In the genomic region with DNA sequence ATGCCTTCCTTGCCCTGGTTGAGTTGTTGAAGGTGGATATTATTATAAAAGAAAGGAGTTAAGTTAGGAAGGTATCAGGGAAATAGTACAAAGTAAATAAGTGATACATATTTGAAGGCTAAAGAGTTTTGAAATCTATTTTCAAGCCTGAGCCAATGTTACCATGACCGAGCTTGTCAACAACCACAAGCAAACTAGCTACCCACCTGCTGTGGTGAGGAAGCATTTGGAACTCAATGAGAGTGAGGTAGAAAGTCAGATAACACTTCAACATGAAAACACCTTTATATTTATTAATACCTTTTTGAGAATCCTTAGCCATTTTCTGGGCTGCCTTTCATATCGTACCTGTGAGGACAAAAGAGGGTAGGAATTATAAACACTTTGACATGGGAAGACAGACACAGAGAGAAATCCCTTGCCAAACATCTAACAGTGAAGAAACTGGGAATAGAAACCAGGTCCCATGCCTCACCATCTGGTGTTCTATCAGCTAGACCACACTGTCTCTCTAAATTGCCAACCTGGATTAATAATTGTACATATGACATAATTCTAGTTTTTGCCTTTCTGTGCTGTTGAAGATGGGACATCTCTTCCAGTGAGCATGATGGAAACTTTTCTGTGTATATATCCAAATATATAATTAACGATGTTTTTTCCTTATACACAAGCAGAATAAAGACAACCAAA, we compare ENCODE assay signal across 29 cellular contexts.
"Had no signal": no experiment of that assay in that cellular context is flagged by ENCODE, and none has a peak within 500 bp of the region (broad histone marks: within the 10 kb centered on the region; RNA-seq: fewer than 3 reads in every experiment).

No MANE protein-coding gene starts in this region.

- H3K27ac Mint-ChIP-seq: effector memory CD8-positive, alpha-beta T cell; naive B cell; natural killer cell treated with Interleukin-12 subunit alpha and Interleukin-12 subunit beta and Interleukin-15 and Interleukin-18, amount 100 ng/mL, for 72 hours had no signal

- H3K4me2 ChIP-seq: smooth muscle cell had no signal

- ATAC-seq: effector memory CD8-positive, alpha-beta T cell; heart right ventricle; left cardiac atrium; left lung; natural killer cell treated with Interleukin-12 subunit alpha and Interleukin-12 subunit beta and Interleukin-15 and Interleukin-18, amount 100 ng/mL, for 72 hours; pancreas; sciatic nerve; stimulated activated naive CD8-positive, alpha-beta T cell treated with anti-CD3 and anti-CD28 coated beads, Interleukin-15, amount 100 ng/mL, for 72 hours; upper lobe of right lung had no signal

- H3K4me3 Mint-ChIP-seq: effector memory CD8-positive, alpha-beta T cell; naive B cell; natural killer cell treated with Interleukin-12 subunit alpha and Interleukin-12 subunit beta and Interleukin-15 and Interleukin-18, amount 100 ng/mL, for 72 hours; neural crest cell; stimulated activated naive CD8-positive, alpha-beta T cell treated with anti-CD3 and anti-CD28 coated beads, Interleukin-15, amount 100 ng/mL, for 72 hours had no signal

- H3K4me1 ChIP-seq: esophagus squamous epithelium, heart right ventricle, left lung, pancreas, suprapubic skin, transverse colon, upper lobe of right lung, uterus had no signal

- H3K27me3 ChIP-seq: esophagus squamous epithelium, heart right ventricle, left lung, neutrophil, pancreas, suprapubic skin, transverse colon, upper lobe of right lung, uterus had no signal

- H3K4me3 ChIP-seq: esophagus squamous epithelium, heart right ventricle, left lung, pancreas, smooth muscle cell, suprapubic skin, transverse colon, upper lobe of right lung, uterus had no signal

- H3K4me1 Mint-ChIP-seq: naive B cell; neural crest cell; stimulated activated naive CD8-positive, alpha-beta T cell treated with anti-CD3 and anti-CD28 coated beads, Interleukin-15, amount 100 ng/mL, for 72 hours had no signal

- H3K36me3 Mint-ChIP-seq: naive B cell; natural killer cell treated with Interleukin-12 subunit alpha and Interleukin-12 subunit beta and Interleukin-15 and Interleukin-18, amount 100 ng/mL, for 72 hours had no signal

- DNase-seq: cortex of kidney; effector memory CD8-positive, alpha-beta T cell; erythroblast; esophagus squamous epithelium; foreskin melanocyte; glutamatergic neuron; heart right ventricle; hippocampal formation; left cardiac atrium; left lung; mammary epithelial cell; naive B cell; pancreas; retina; stimulated activated CD4-positive, alpha-beta T cell treated with anti-CD3 and anti-CD28 coated beads, Interleukin-12 subunit alpha, Interleukin-12 subunit beta, amount 100 ng/mL, for 4 hours; stimulated activated CD4-positive, alpha-beta T cell treated with anti-CD3 and anti-CD28 coated beads, Interleukin-1b, Interleukin-23, amount 100 ng/mL, for 48 hours; stimulated activated CD4-positive, alpha-beta T cell treated with anti-CD3 and anti-CD28 coated beads, Interleukin-4, amount 100 ng/mL, for 1 hour; stimulated activated CD8-positive, alpha-beta memory T cell treated with anti-CD3 and anti-CD28 coated beads, Interleukin-4, amount 100 ng/mL, for 48 hours; stimulated activated naive CD4-positive, alpha-beta T cell; stimulated activated naive CD8-positive, alpha-beta T cell treated with anti-CD3 and anti-CD28 coated beads, Interleukin-15, amount 100 ng/mL, for 72 hours; transverse colon; upper lobe of right lung; uterus had no signal

- H3K36me3 ChIP-seq: esophagus squamous epithelium, heart right ventricle, left lung, neutrophil, pancreas, suprapubic skin, transverse colon, upper lobe of right lung, uterus had no signal

- H3K27ac ChIP-seq: esophagus squamous epithelium, heart right ventricle, left lung, neutrophil, pancreas, suprapubic skin, transverse colon, upper lobe of right lung, uterus had no signal

- H3K9me3 Mint-ChIP-seq: effector memory CD8-positive, alpha-beta T cell had no signal

- H3K27me3 Mint-ChIP-seq: effector memory CD8-positive, alpha-beta T cell; naive B cell; natural killer cell treated with Interleukin-12 subunit alpha and Interleukin-12 subunit beta and Interleukin-15 and Interleukin-18, amount 100 ng/mL, for 72 hours; stimulated activated naive CD8-positive, alpha-beta T cell treated with anti-CD3 and anti-CD28 coated beads, Interleukin-15, amount 100 ng/mL, for 72 hours had no signal

- H3K9me3 ChIP-seq: esophagus squamous epithelium, heart right ventricle, left lung, neutrophil, pancreas, suprapubic skin, transverse colon, upper lobe of right lung, uterus had no signal
